In genomic region chr11:70182266-70182665, GRCh38 we compare ENCODE assay signal across 9 cellular contexts.
"Had no signal": no experiment of that assay in that cellular context is flagged by ENCODE, and none has a peak within 500 bp of the region (broad histone marks: within the 10 kb centered on the region; RNA-seq: fewer than 3 reads in every experiment).

No MANE protein-coding gene starts in this region.

- H3K36me3 Mint-ChIP-seq: IgD-negative memory B cell had no signal

- H3K9ac ChIP-seq: GM23248 had no signal

- H3K9me3 ChIP-seq: HAP-1 had no signal

- H2AFZ ChIP-seq: GM23248 had no signal

- H3K9me3 Mint-ChIP-seq: HFFc6 had no signal

- H3K4me1 Mint-ChIP-seq: IgD-negative memory B cell had no signal

- ATAC-seq: HCT116, HepG2 had no signal

- H3K4me3 Mint-ChIP-seq: HFFc6, IgD-negative memory B cell had no signal

- H3K27ac ChIP-seq: GM23248, HL-60 had no signal

- H3K36me3 ChIP-seq: HAP-1 had no signal

- H3K27ac Mint-ChIP-seq: HFFc6 had no signal

- H3K4me3 ChIP-seq: GM23248, HAP-1 had no signal

- DNase-seq: GM23248, H7, HFFc6, KBM-7 had no signal

- H3K4me1 ChIP-seq: HAP-1 had no signal
